Comparison of ENCODE assay signal across 8 cellular contexts in genomic region chr9:113523421-113524141, GRCh38.
DNase-seq lines count a peak whose midpoint lies in the region; ATAC-seq and TF ChIP-seq lines count a peak whose summit lies in the region.

No MANE protein-coding gene starts in this region.

- H3K36me3 Mint-ChIP-seq in activated naive CD4-positive, alpha-beta T cell treated with anti-CD3 and anti-CD28 coated beads for 36 hours (ENCODE audit: low read depth) = peaks cover 2% of the 10 kb centered on the region
- no peaks in the 10 kb centered on the region for H3K36me3 Mint-ChIP-seq in memory B cell

- peak overlapping the region; percentile 88 for H3K4me2 ChIP-seq in OCI-LY7 (ENCODE audit: low read length)

- intact Hi-C loops in OCI-LY7 (cut with micrococcal nuclease; ENCODE audit: unreplicated experiment) = loop anchor here (1.0 to 5.0 kb wide), 2 partner anchors 56 to 134 kb away; no protein-coding TSS in a partner anchor
- intact Hi-C loops in activated naive CD4-positive, alpha-beta T cell treated with anti-CD3 and anti-CD28 coated beads for 36 hours (cut with micrococcal nuclease) = loop anchor here (1.0 kb wide), 2 partner anchors 25 to 56 kb away; no protein-coding TSS in a partner anchor

- BruUV-seq in OCI-LY7 (replicated peaks; lab: Mats Ljungman, UMichigan) = no TSS peak

- peak overlapping the region; percentile 13 for H3K27ac Mint-ChIP-seq in activated naive CD4-positive, alpha-beta T cell treated with anti-CD3 and anti-CD28 coated beads for 36 hours
- H3K27ac Mint-ChIP-seq in memory B cell = no peak overlapping the region

- H3K4me1 ChIP-seq in OCI-LY7 (ENCODE audit: insufficient read depth, low read length, poor library complexity, severe bottlenecking) = peaks cover 66% of the 10 kb centered on the region

- H3K79me2 ChIP-seq in OCI-LY7 (ENCODE audit: insufficient read depth, low read depth, low read length) = no peaks in the 10 kb centered on the region; the same call in 1 of the 2 replicates

- H3K27me3 Mint-ChIP-seq in activated naive CD4-positive, alpha-beta T cell treated with anti-CD3 and anti-CD28 coated beads for 36 hours (ENCODE audit: low read depth) = no peaks in the 10 kb centered on the region
- H3K27me3 Mint-ChIP-seq in memory B cell = no peaks in the 10 kb centered on the region

- no peaks in the 10 kb centered on the region for H3K9me2 ChIP-seq in OCI-LY7 (ENCODE audit: insufficient read depth, low read length)

- no peaks in the 10 kb centered on the region for H4K20me1 ChIP-seq in OCI-LY7 (ENCODE audit: insufficient read depth, low read length)

- CTCF ChIA-PET in OCI-LY7 (lab: Charles Lee; ENCODE audit: unreplicated experiment) = interaction anchor here (1.1 to 2.0 kb wide), 4 partner anchors 55 to 275 kb away, joined by 4 to 8 read pairs (median 5); no protein-coding TSS in a partner anchor
- CTCF ChIA-PET in activated naive CD4-positive, alpha-beta T cell treated with anti-CD3 and anti-CD28 coated beads for 36 hours (lab: Charles Lee) = interaction anchor here (0.6 to 1.7 kb wide), 4 partner anchors 58 to 143 kb away, joined by 3 to 5 read pairs (median 3); partner anchors contain the start of gene ALAD

- H3K4me1 Mint-ChIP-seq in activated naive CD4-positive, alpha-beta T cell treated with anti-CD3 and anti-CD28 coated beads for 36 hours (ENCODE audit: low read depth) = peaks cover 56% of the 10 kb centered on the region
- peaks cover 22% of the 10 kb centered on the region for H3K4me1 Mint-ChIP-seq in memory B cell

- ATAC-seq in HG02623 (IDR thresholded peaks at IDR 0.05; ENCODE audit: unreplicated experiment) (peak; percentile 92), memory B cell (ENCODE audit: low read depth) (peak; percentile 83)

- H3K27ac ChIP-seq in OCI-LY7 (ENCODE audit: low read depth, low read length, poor library complexity, severe bottlenecking) = peak overlapping the region; percentile 77

- POLR2A ChIA-PET in OCI-LY7 (lab: Charles Lee) = interaction anchor here (1.0 to 5.8 kb wide), 10 partner anchors 8 to 129 kb away, joined by 3 to 61 read pairs (median 4); no protein-coding TSS in a partner anchor

- H2AFZ ChIP-seq in OCI-LY7 (ENCODE audit: low read length) = peak overlapping the region; percentile 57; the same call in 1 of the 2 replicates

- peak; percentile 85 for DNase-seq in GM12864 (ENCODE audit: low read depth)
- peak; percentile 73 for DNase-seq in OCI-LY7 (ENCODE audit: low spot score)
- peak; percentile 55 for DNase-seq in activated naive CD4-positive, alpha-beta T cell treated with anti-CD3 and anti-CD28 coated beads for 36 hours
- DNase-seq in memory B cell (ENCODE audit: low spot score in 2 of 2) = peak in 1 of 2 donors; percentile 16
- peak; percentile 61 for DNase-seq in stimulated activated CD8-positive, alpha-beta memory T cell treated with anti-CD3 and anti-CD28 coated beads, Interleukin-7, amount 100 ng/mL, for 24 hours (ENCODE audit: low read depth)
- DNase-seq in H7 = no peak
- no peak for DNase-seq in OCI-M2 (lab: John Stamatoyannopoulos, UW; ENCODE audit: unreplicated experiment)

- H3K9me3 Mint-ChIP-seq in activated naive CD4-positive, alpha-beta T cell treated with anti-CD3 and anti-CD28 coated beads for 36 hours = no peaks in the 10 kb centered on the region
- no peaks in the 10 kb centered on the region for H3K9me3 Mint-ChIP-seq in memory B cell

- H3K36me3 ChIP-seq in OCI-LY7 (ENCODE audit: insufficient read depth, low read length) (no peaks in the 10 kb centered on the region), H7 (replicated peaks; ENCODE audit: control insufficient read depth, insufficient read depth, low read length) (peaks cover 1% of the 10 kb centered on the region)

- H3K4me3 Mint-ChIP-seq in activated naive CD4-positive, alpha-beta T cell treated with anti-CD3 and anti-CD28 coated beads for 36 hours = peak overlapping the region; percentile 10
- peak overlapping the region; percentile 54 for H3K4me3 Mint-ChIP-seq in memory B cell

- H3K4me3 ChIP-seq in GM12864 (ENCODE audit: low read depth, low read length) (peak overlapping the region; percentile 18), OCI-LY7 (ENCODE audit: low read depth, low read length, poor library complexity, severe bottlenecking) (peak overlapping the region; percentile 57), H7 (ENCODE audit: insufficient read depth, low read depth, low read length) (no peak overlapping the region)

- TF ChIP-seq CTCF in GM12864 (IDR thresholded peaks at IDR 0.05; ENCODE audit: low read depth, low read length, missing control alignments) (no peak), OCI-LY7 (conservative IDR thresholded peaks at IDR 0.05; ENCODE audit: low read length) (no peak)

- H3K27me3 ChIP-seq in H7 (ENCODE audit: control insufficient read depth, insufficient read depth, low read length) = no peaks in the 10 kb centered on the region

- no peaks in the 10 kb centered on the region for H3K9me3 ChIP-seq in OCI-LY7 (ENCODE audit: low read length)

Comparison
In these comparisons a context has a peak if more than half of its experiments do, and no peak if none do; other contexts are left out.
1. DNase-seq: peak in GM12864 (single experiment), OCI-LY7 (single experiment), activated naive CD4-positive, alpha-beta T cell treated with anti-CD3 and anti-CD28 coated beads for 36 hours (single experiment) and stimulated activated CD8-positive, alpha-beta memory T cell treated with anti-CD3 and anti-CD28 coated beads, Interleukin-7, amount 100 ng/mL, for 24 hours (single experiment); none in H7 (single experiment) and OCI-M2 (single experiment).